Comparison of ENCODE assay signal across 16 cellular contexts in genomic region chr12:94267530-94267877, GRCh38.
A peak's percentile ranks its signal among the peaks of the same experiment; 100 is the strongest.
DNase-seq lines count a peak whose midpoint lies in the region; ATAC-seq and TF ChIP-seq lines count a peak whose summit lies in the region.
"Had no signal": no experiment of that assay in that cellular context is flagged by ENCODE, and none has a peak within 500 bp of the region (broad histone marks: within the 10 kb centered on the region; RNA-seq: fewer than 3 reads in every experiment).

No MANE protein-coding gene starts in this region.

- H3K36me3 Mint-ChIP-seq in endodermal cell (ENCODE audit: low read depth): no peaks in the 10 kb centered on the region

- H3K9me3 Mint-ChIP-seq in endodermal cell: no peaks in the 10 kb centered on the region
- H3K9me3 Mint-ChIP-seq: activated naive CD4-positive, alpha-beta T cell treated with anti-CD3 and anti-CD28 coated beads, Interleukin-2, amount 50 U/mL, for 24 hours; H9 had no signal

- H3K36me3 ChIP-seq in heart right ventricle: peaks cover 0 to 11% (median 0%) of the 10 kb centered on the region in 9 donors
- no peaks in the 10 kb centered on the region for H3K36me3 ChIP-seq in endodermal cell (ENCODE audit: control insufficient read depth, insufficient read depth, low read length)
- H3K36me3 ChIP-seq in neutrophil: peaks cover 88% of the 10 kb centered on the region
- H3K36me3 ChIP-seq in upper lobe of right lung: no peaks in the 10 kb centered on the region

- H3K4me3 ChIP-seq in heart right ventricle (no peak overlapping the region), endodermal cell (ENCODE audit: low read length) (no peak overlapping the region), neutrophil (ENCODE audit: low read depth in 1 of 2, low read length in 1 of 2) (no peak overlapping the region), upper lobe of right lung (no peak overlapping the region)

- DNase-seq in heart right ventricle (no peak), Right ventricle myocardium superior (no peak), endodermal cell (peak; percentile 22), upper lobe of right lung (no peak), foreskin keratinocyte (no peak)
- DNase-seq: activated CD8-positive, alpha-beta memory T cell treated with anti-CD3 and anti-CD28 coated beads, Interleukin-2, amount 50 U/mL, for 4 hours; H9; KG1; NCI-H1417 treated with DMSO at 0.1 percent for 48 hours; NCI-H345; OCI-M1; stimulated activated CD4-positive, alpha-beta T cell treated with anti-CD3 and anti-CD28 coated beads, Interleukin-1b, Interleukin-23, amount 100 ng/mL, for 48 hours had no signal

- no peak overlapping the region for H3K4me3 Mint-ChIP-seq in endodermal cell
- H3K4me3 Mint-ChIP-seq: activated naive CD4-positive, alpha-beta T cell treated with anti-CD3 and anti-CD28 coated beads, Interleukin-2, amount 50 U/mL, for 24 hours; H9 had no signal

- peaks cover 9% of the 10 kb centered on the region for H3K27me3 Mint-ChIP-seq in endodermal cell (ENCODE audit: insufficient read depth)
- H3K27me3 Mint-ChIP-seq: activated naive CD4-positive, alpha-beta T cell treated with anti-CD3 and anti-CD28 coated beads, Interleukin-2, amount 50 U/mL, for 24 hours had no signal

- H3K9me3 ChIP-seq in heart right ventricle (no peaks in the 10 kb centered on the region), endodermal cell (ENCODE audit: control insufficient read depth, low read length) (no peaks in the 10 kb centered on the region), neutrophil (no peaks in the 10 kb centered on the region), upper lobe of right lung (no peaks in the 10 kb centered on the region)

- H3K4me1 ChIP-seq in heart right ventricle (peaks cover 0 to 58% (median 24%) of the 10 kb centered on the region in 9 donors), endodermal cell (ENCODE audit: control insufficient read depth, insufficient read depth, low read length) (no peaks in the 10 kb centered on the region), neutrophil (ENCODE audit: control insufficient read depth in 1 of 2, insufficient read depth in 1 of 2, low read depth in 1 of 2, low read length in 1 of 2) (peaks cover 46 to 47% of the 10 kb centered on the region in 2 experiments), upper lobe of right lung (peaks cover 41% of the 10 kb centered on the region), foreskin keratinocyte (peaks cover 4% of the 10 kb centered on the region)

- no peak overlapping the region for H3K27ac Mint-ChIP-seq in endodermal cell
- H3K27ac Mint-ChIP-seq: H9 had no signal

- ATAC-seq in heart right ventricle (peak in 1 of 8 donors; percentile 20), Right ventricle myocardium superior (ENCODE audit: poor library complexity) (no peak), upper lobe of right lung (no peak), foreskin keratinocyte (no peak), GM21381 (IDR thresholded peaks at IDR 0.05; ENCODE audit: unreplicated experiment) (no peak), HG02840 (IDR thresholded peaks at IDR 0.05; ENCODE audit: low FRiP score, unreplicated experiment) (no peak)

- 57 to 58% methylated on average over 3 of the region's 3 CpGs for WGBS in heart right ventricle, 2 donors
- 86 to 96% methylated on average over 3 of the region's 3 CpGs for WGBS in endodermal cell (ENCODE audit: insufficient coverage in 1 of 2, insufficient read length in 1 of 2), 2 experiments

- H3K27ac ChIP-seq in heart right ventricle (peak overlapping the region in 7 of 10 donors; percentile 42 to 92 (median 56)), endodermal cell (ENCODE audit: low read depth, low read length) (no peak overlapping the region), neutrophil (peak overlapping the region; percentile 80), upper lobe of right lung (peak overlapping the region; percentile 66), foreskin keratinocyte (no peak overlapping the region)

- intact Hi-C loops in heart right ventricle (cut with DNase I) (loop anchor here in 1 of 10 donors (10.0 kb wide), 1 partner anchor 123 kb away; the partner anchor contains the start of gene PLXNC1), Right ventricle myocardium superior (cut with DNase I) (no loop called here), upper lobe of right lung (cut with DNase I) (no loop called here)

- H3K27me3 ChIP-seq in heart right ventricle (no peaks in the 10 kb centered on the region), endodermal cell (ENCODE audit: control insufficient read depth, insufficient read depth, low read length, poor library complexity, severe bottlenecking) (no peaks in the 10 kb centered on the region), neutrophil (no peaks in the 10 kb centered on the region), upper lobe of right lung (no peaks in the 10 kb centered on the region), foreskin keratinocyte (peaks cover 37% of the 10 kb centered on the region)

- H3K4me1 Mint-ChIP-seq in endodermal cell: peaks cover 24% of the 10 kb centered on the region

- H3K9ac ChIP-seq in endodermal cell (ENCODE audit: extremely low read depth, low read length, poor library complexity, severe bottlenecking): no peak overlapping the region

- TF ChIP-seq CTCF in heart right ventricle (IDR thresholded peaks at IDR 0.05) (no peak), endodermal cell (conservative IDR thresholded peaks at IDR 0.05) (no peak), neutrophil (IDR thresholded peaks at IDR 0.05) (no peak), upper lobe of right lung (IDR thresholded peaks at IDR 0.05) (no peak), foreskin keratinocyte (conservative IDR thresholded peaks at IDR 0.05) (no peak)

Comparison
In these comparisons a context has a peak if more than half of its experiments do, and no peak if none do; other contexts are left out.
1. H3K27ac ChIP-seq: peak in heart right ventricle (7 of 10), neutrophil (single experiment) and upper lobe of right lung (single experiment); none in endodermal cell (single experiment) and foreskin keratinocyte (single experiment).